Comparison of ENCODE assay signal across 5 cellular contexts in the genomic region with DNA sequence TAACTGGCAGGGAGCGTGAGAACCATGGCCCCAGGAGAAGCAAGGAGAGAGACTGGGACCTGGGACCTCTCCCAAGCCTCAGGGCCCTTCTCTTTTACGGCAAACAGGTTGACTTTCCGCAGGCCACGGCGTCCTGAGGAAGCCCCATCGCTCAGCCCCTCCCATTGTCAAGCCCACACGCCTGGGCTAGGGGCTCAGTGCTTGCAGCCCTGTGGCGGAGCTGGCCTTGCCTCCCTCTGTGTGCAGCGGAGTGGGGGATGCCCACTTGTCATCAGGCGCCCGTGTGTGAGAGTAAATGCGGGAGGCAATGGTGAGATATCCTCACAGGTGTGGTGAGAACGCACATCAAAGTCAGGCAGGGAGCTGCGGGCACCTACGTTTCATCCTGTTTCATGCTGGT.
"Had no signal": no experiment of that assay in that cellular context is flagged by ENCODE, and none has a peak within 500 bp of the region (broad histone marks: within the 10 kb centered on the region; RNA-seq: fewer than 3 reads in every experiment).

No MANE protein-coding gene starts in this region.

- DNase-seq: GOT3, H9, HCEC 1CT had no signal

- H3K27ac ChIP-seq: GM23248 had no signal

- H3K27ac Mint-ChIP-seq: H9 had no signal

- H3K4me3 Mint-ChIP-seq: H9 had no signal

- H3K9me3 Mint-ChIP-seq: H9 had no signal

- H3K4me3 ChIP-seq: GM23248, K562 had no signal

- ATAC-seq: K562 had no signal

- H3K9ac ChIP-seq: GM23248 had no signal
